8 cellular contexts compared by ENCODE assay signal in genomic region chr14:90409209-90409730, GRCh38. TPM values are rescaled to one million over a fixed set of nuclear protein-coding genes. Genes with fewer than 3 reads are reported as not detected.
DNase-seq lines count a peak whose midpoint lies in the region; TF ChIP-seq lines count a peak whose summit lies in the region.

No MANE protein-coding gene starts in this region.

- H3K27ac ChIP-seq in muscle layer of duodenum (ENCODE audit: low read length), result peak overlapping the region; percentile 68

- peaks cover 12 to 34% of the 10 kb centered on the region in 2 donors for H3K4me1 ChIP-seq in muscle layer of duodenum (ENCODE audit: control insufficient read depth in 1 of 2, insufficient read depth in 2 of 2, low read length in 2 of 2)

- intact Hi-C loops in posterior vena cava (cut with DNase I), result no loop called here

- peaks cover 18 to 27% of the 10 kb centered on the region in 2 donors for H3K36me3 ChIP-seq in muscle layer of duodenum (ENCODE audit: control insufficient read depth in 1 of 2, insufficient read depth in 2 of 2, low read length in 2 of 2)

- DNase-seq in AG08395 (ENCODE audit: low spot score) (peak; percentile 92), M059J (ENCODE audit: low read depth) (peak; percentile 94), endothelial cell (ENCODE audit: low spot score) (no peak), NAMALWA (ENCODE audit: low spot score) (no peak), NCI-H2081 treated with DMSO at 0.1 percent for 48 hours (lab: John Stamatoyannopoulos, UW) (no peak), posterior vena cava (ENCODE audit: low spot score) (no peak), NCI-H2171 (lab: John Stamatoyannopoulos, UW) (no peak)

- no peak for TF ChIP-seq CTCF in endothelial cell (IDR thresholded peaks at IDR 0.05; ENCODE audit: unreplicated experiment)

- no peaks in the 10 kb centered on the region for H3K9me3 Mint-ChIP-seq in endothelial cell (ENCODE audit: unreplicated experiment)

- H3K36me3 Mint-ChIP-seq in endothelial cell (ENCODE audit: low read depth, unreplicated experiment), result peaks cover 20% of the 10 kb centered on the region

- peak overlapping the region; percentile 32 for H3K27ac Mint-ChIP-seq in endothelial cell (ENCODE audit: unreplicated experiment)

- H3K27me3 ChIP-seq in muscle layer of duodenum (ENCODE audit: low read depth, low read length), result no peaks in the 10 kb centered on the region

- H3K4me3 Mint-ChIP-seq in endothelial cell (ENCODE audit: unreplicated experiment), result no peak overlapping the region

- H3K9me3 ChIP-seq in muscle layer of duodenum (ENCODE audit: control insufficient read depth in 1 of 2, low read length in 2 of 2), result no peaks in the 10 kb centered on the region

- peaks cover 5% of the 10 kb centered on the region for H3K4me1 Mint-ChIP-seq in endothelial cell (ENCODE audit: unreplicated experiment)

- H3K27me3 Mint-ChIP-seq in endothelial cell (ENCODE audit: unreplicated experiment), result peaks cover 1% of the 10 kb centered on the region

- peak overlapping the region in 1 of 2 donors; percentile 9 for H3K4me3 ChIP-seq in muscle layer of duodenum (ENCODE audit: low read depth in 1 of 2, low read length in 2 of 2)

RNA-seq across cellular contexts. Expression of gene CALM1, which starts 12.4 kb away (rescaled TPM):
- 184 and 291 TPM in 2 replicates for total RNA-seq in M059J (2014; rRNA removed; shearing (Covaris generic))
- total RNA-seq in endothelial cell (ENCODE audit: unreplicated experiment) (634 TPM), posterior vena cava (100 to 1,000 TPM; 662 to 764 TPM)

Comparison
In these comparisons a context has a peak if more than half of its experiments do, and no peak if none do; other contexts are left out.
1. DNase-seq: peak in AG08395 (single experiment) and M059J (single experiment); none in endothelial cell (single experiment), NAMALWA (single experiment), NCI-H2081 treated with DMSO at 0.1 percent for 48 hours (single experiment), posterior vena cava (single experiment) and NCI-H2171 (single experiment).